ENCODE assay signal across 9 cellular contexts in the genomic region with DNA sequence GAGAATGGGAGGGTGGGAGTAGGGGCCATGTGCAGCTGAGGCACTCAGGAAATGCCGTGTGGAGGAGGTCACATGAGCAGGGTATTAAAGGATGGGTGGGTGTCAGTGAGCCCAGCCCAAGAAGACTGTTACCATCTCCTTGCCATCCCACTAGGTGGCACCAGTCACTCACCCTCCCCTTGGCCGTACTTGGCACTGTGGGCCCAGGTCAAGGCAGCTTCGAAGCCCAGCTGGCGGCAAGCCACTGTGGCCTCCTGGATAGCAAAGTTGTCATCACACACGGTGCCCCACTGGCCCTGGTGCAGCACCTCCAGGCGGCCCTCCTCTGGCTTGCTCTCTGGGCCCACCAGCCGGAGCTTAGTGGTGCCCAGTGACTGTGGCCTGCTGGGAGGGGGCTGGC. TPM values are rescaled to one million over a fixed set of nuclear protein-coding genes. Genes with fewer than 3 reads are reported as not detected.
A peak's percentile ranks its signal among the peaks of the same experiment; 100 is the strongest.
DNase-seq lines count a peak whose midpoint lies in the region; ATAC-seq and TF ChIP-seq lines count a peak whose summit lies in the region.
"Had no signal": no experiment of that assay in that cellular context is flagged by ENCODE, and none has a peak within 500 bp of the region (broad histone marks: within the 10 kb centered on the region; RNA-seq: fewer than 3 reads in every experiment).

No MANE protein-coding gene starts in this region.

- H3K79me2 ChIP-seq in DOHH2 (ENCODE audit: control insufficient read depth, low read length): no peaks in the 10 kb centered on the region
- H3K79me2 ChIP-seq in Karpas-422 (ENCODE audit: low read length): no peaks in the 10 kb centered on the region

- H3K4me3 ChIP-seq in DOHH2 (ENCODE audit: low read length): no peak overlapping the region
- no peak overlapping the region for H3K4me3 ChIP-seq in Karpas-422 (ENCODE audit: low read length)
- H3K4me3 ChIP-seq in iPS DF 6.9 (ENCODE audit: low read length): no peak overlapping the region
- H3K4me3 ChIP-seq: SJSA1 had no signal

- CTCF ChIA-PET in WTC11 (lab: Charles Lee): interaction anchor here (0.6 to 13.7 kb wide), 15 partner anchors 9 to 226 kb away, joined by 3 to 204 read pairs (median 4); no protein-coding TSS in a partner anchor

- H3K4me2 ChIP-seq in DOHH2 (ENCODE audit: low read length): no peak overlapping the region
- no peak overlapping the region for H3K4me2 ChIP-seq in Karpas-422 (ENCODE audit: low read depth, low read length, poor library complexity, severe bottlenecking)

- no peaks in the 10 kb centered on the region for H3K9me3 Mint-ChIP-seq in WTC11
- H3K9me3 Mint-ChIP-seq in T-helper 2 cell treated with Interferon-gamma antibody and Interleukin-4, amounts not matched to agents 5 μg/mL and 100 μg/mL, for 36 hours: no peaks in the 10 kb centered on the region

- H3K27ac ChIP-seq in DOHH2 (ENCODE audit: low read depth, low read length) (no peak overlapping the region), Karpas-422 (ENCODE audit: low read length) (no peak overlapping the region), iPS DF 6.9 (ENCODE audit: low read length) (no peak overlapping the region)
- H3K27ac ChIP-seq: SJSA1 had no signal

- no peaks in the 10 kb centered on the region for H3K9me2 ChIP-seq in DOHH2 (replicated peaks; ENCODE audit: control insufficient read depth, low read length)
- no peaks in the 10 kb centered on the region for H3K9me2 ChIP-seq in Karpas-422 (replicated peaks; ENCODE audit: insufficient read depth, low read length)

- POLR2A ChIA-PET in WTC11 (lab: Charles Lee): interaction anchor here (1.1 kb wide), 1 partner anchor 47 kb away, joined by 3 read pairs; no protein-coding TSS in a partner anchor

- H3K36me3 Mint-ChIP-seq in WTC11: no peaks in the 10 kb centered on the region
- H3K36me3 Mint-ChIP-seq in T-helper 2 cell treated with Interferon-gamma antibody and Interleukin-4, amounts not matched to agents 5 μg/mL and 100 μg/mL, for 36 hours (ENCODE audit: low read depth): no peaks in the 10 kb centered on the region

- no peaks in the 10 kb centered on the region for H3K9me3 ChIP-seq in DOHH2 (ENCODE audit: control insufficient read depth, insufficient read depth, low read length)
- no peaks in the 10 kb centered on the region for H3K9me3 ChIP-seq in Karpas-422 (ENCODE audit: low read length)
- H3K9me3 ChIP-seq in iPS DF 6.9 (ENCODE audit: control insufficient read depth, insufficient read depth, low read length): no peaks in the 10 kb centered on the region
- H3K9me3 ChIP-seq: SJSA1 had no signal

- H4K20me1 ChIP-seq in DOHH2 (ENCODE audit: control insufficient read depth, insufficient read depth, low read depth, low read length) (0 out of 2 replicates have a peak, but pooled peaks cover 2% of the 10 kb centered on the region), Karpas-422 (ENCODE audit: insufficient read depth, low read depth, low read length) (no peaks in the 10 kb centered on the region)

- TF ChIP-seq CTCF in DOHH2 (IDR thresholded peaks at IDR 0.05; ENCODE audit: low read depth, low read length, poor library complexity, severe bottlenecking) (peak; percentile 65), WTC11 (IDR thresholded peaks at IDR 0.05) (peak; percentile 25; the same call in 1 of the 2 replicates)

- no peak overlapping the region for H2AFZ ChIP-seq in Karpas-422 (ENCODE audit: low read length)

- ATAC-seq in WTC11 (peak; percentile 87), HG03460 (IDR thresholded peaks at IDR 0.05; ENCODE audit: unreplicated experiment) (no peak), GM18511 (IDR thresholded peaks at IDR 0.05; ENCODE audit: unreplicated experiment) (no peak)

- no CpG with 5 or more reads among the region's 7 CpGs for WGBS in iPS DF 6.9 (ENCODE audit: insufficient coverage, insufficient read length)

- no peak overlapping the region for H3K27ac Mint-ChIP-seq in WTC11
- H3K27ac Mint-ChIP-seq in T-helper 2 cell treated with Interferon-gamma antibody and Interleukin-4, amounts not matched to agents 5 μg/mL and 100 μg/mL, for 36 hours: no peak overlapping the region

- H3K36me3 ChIP-seq in DOHH2 (ENCODE audit: control insufficient read depth, low read length): no peaks in the 10 kb centered on the region
- no peaks in the 10 kb centered on the region for H3K36me3 ChIP-seq in Karpas-422 (ENCODE audit: insufficient read depth, low read length)
- H3K36me3 ChIP-seq in iPS DF 6.9 (ENCODE audit: control insufficient read depth, insufficient read depth, low read length): no peaks in the 10 kb centered on the region
- H3K36me3 ChIP-seq: SJSA1 had no signal

- DNase-seq in Karpas-422 (peak; percentile 61), WTC11 (ENCODE audit: low spot score) (peak; percentile 66), iPS DF 6.9 (ENCODE audit: low read depth, low spot score) (peak; percentile 35), NCI-H2171 (lab: John Stamatoyannopoulos, UW) (no peak)
- no peak for DNase-seq in T-helper 2 cell treated with Interferon-gamma antibody and Interleukin-4, amounts not matched to agents 5 μg/mL and 100 μg/mL, for 36 hours (ENCODE audit: low spot score)

- H3K9ac ChIP-seq in Karpas-422 (ENCODE audit: low read length): no peak overlapping the region

- H3K27me3 ChIP-seq in DOHH2 (ENCODE audit: control insufficient read depth, low read length) (peaks cover 15% of the 10 kb centered on the region), Karpas-422 (ENCODE audit: low read length) (no peaks in the 10 kb centered on the region), iPS DF 6.9 (ENCODE audit: control insufficient read depth, insufficient read depth, low read length) (no peaks in the 10 kb centered on the region)
- H3K27me3 ChIP-seq: SJSA1 had no signal

- H3K4me1 Mint-ChIP-seq in WTC11: peaks cover 5% of the 10 kb centered on the region
- H3K4me1 Mint-ChIP-seq in T-helper 2 cell treated with Interferon-gamma antibody and Interleukin-4, amounts not matched to agents 5 μg/mL and 100 μg/mL, for 36 hours (ENCODE audit: low read depth): no peaks in the 10 kb centered on the region

- no peaks in the 10 kb centered on the region for H3F3A ChIP-seq in DOHH2 (ENCODE audit: control insufficient read depth, insufficient read depth)

- H3K27me3 Mint-ChIP-seq in WTC11 (ENCODE audit: low read depth): peaks cover 5% of the 10 kb centered on the region
- H3K27me3 Mint-ChIP-seq in T-helper 2 cell treated with Interferon-gamma antibody and Interleukin-4, amounts not matched to agents 5 μg/mL and 100 μg/mL, for 36 hours (ENCODE audit: low read depth): peaks cover 15% of the 10 kb centered on the region

- H3K4me1 ChIP-seq in DOHH2 (ENCODE audit: control insufficient read depth, low read length) (peaks cover under 1% of the 10 kb centered on the region; the same call in 1 of the 2 replicates), Karpas-422 (ENCODE audit: low read length) (no peaks in the 10 kb centered on the region), iPS DF 6.9 (ENCODE audit: control insufficient read depth, insufficient read depth, low read length) (no peaks in the 10 kb centered on the region)

- H3K4me3 Mint-ChIP-seq in WTC11: no peak overlapping the region
- no peak overlapping the region for H3K4me3 Mint-ChIP-seq in T-helper 2 cell treated with Interferon-gamma antibody and Interleukin-4, amounts not matched to agents 5 μg/mL and 100 μg/mL, for 36 hours

TF ChIP-seq in WTC11, 78 proteins besides CTCF, POLR2A, EP300 and RAD21:
- TF ChIP-seq, protein P1, sequence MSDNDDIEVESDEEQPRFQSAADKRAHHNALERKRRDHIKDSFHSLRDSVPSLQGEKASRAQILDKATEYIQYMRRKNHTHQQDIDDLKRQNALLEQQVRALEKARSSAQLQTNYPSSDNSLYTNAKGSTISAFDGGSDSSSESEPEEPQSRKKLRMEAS (CRISPR knock-in tag; IDR thresholded peaks at IDR 0.05): 0 out of 2 replicates have a peak, but pooled peaks have one; percentile 47
- no peak for TF ChIP-seq ELF4 (CRISPR knock-in tag; IDR thresholded peaks at IDR 0.05; ENCODE audit: low read depth)
- TF ChIP-seq, protein P2, sequence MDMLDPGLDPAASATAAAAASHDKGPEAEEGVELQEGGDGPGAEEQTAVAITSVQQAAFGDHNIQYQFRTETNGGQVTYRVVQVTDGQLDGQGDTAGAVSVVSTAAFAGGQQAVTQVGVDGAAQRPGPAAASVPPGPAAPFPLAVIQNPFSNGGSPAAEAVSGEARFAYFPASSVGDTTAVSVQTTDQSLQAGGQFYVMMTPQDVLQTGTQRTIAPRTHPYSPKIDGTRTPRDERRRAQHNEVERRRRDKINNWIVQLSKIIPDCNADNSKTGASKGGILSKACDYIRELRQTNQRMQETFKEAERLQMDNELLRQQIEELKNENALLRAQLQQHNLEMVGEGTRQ (CRISPR knock-in tag; IDR thresholded peaks at IDR 0.05): peak; percentile 78
- TF ChIP-seq, protein P3, sequence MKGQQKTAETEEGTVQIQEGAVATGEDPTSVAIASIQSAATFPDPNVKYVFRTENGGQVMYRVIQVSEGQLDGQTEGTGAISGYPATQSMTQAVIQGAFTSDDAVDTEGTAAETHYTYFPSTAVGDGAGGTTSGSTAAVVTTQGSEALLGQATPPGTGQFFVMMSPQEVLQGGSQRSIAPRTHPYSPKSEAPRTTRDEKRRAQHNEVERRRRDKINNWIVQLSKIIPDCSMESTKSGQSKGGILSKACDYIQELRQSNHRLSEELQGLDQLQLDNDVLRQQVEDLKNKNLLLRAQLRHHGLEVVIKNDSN (CRISPR knock-in tag; IDR thresholded peaks at IDR 0.05): peak; percentile 62; the same call in 1 of the 2 replicates
- TF ChIP-seq RELA (CRISPR knock-in tag; IDR thresholded peaks at IDR 0.05; ENCODE audit: borderline replicate concordance): no peak
- TF ChIP-seq EMX1 (CRISPR knock-in tag; IDR thresholded peaks at IDR 0.05): no peak

RNA-seq across cellular contexts. Expression of gene LOXL4, which starts 5.4 kb away (rescaled TPM):
- total RNA-seq in Karpas-422 (2014; rRNA removed; shearing (Covaris generic); ENCODE audit: low replicate concordance): not detected in 2 replicates
- total RNA-seq in WTC11 (2021): 0.07 to 0.35 TPM (median 0.21 TPM) in 3 replicates

Comparison
In these comparisons a context has a peak if more than half of its experiments do, and no peak if none do; other contexts are left out.
1. DNase-seq: peak in Karpas-422 (single experiment), WTC11 (single experiment) and iPS DF 6.9 (single experiment); none in T-helper 2 cell treated with Interferon-gamma antibody and Interleukin-4, amounts not matched to agents 5 μg/mL and 100 μg/mL, for 36 hours (single experiment) and NCI-H2171 (single experiment).